ENCODE assay signal across 8 cellular contexts in genomic region chr10:84352251-84352842, GRCh38. TPM values are rescaled to one million over a fixed set of nuclear protein-coding genes. Genes with fewer than 3 reads are reported as not detected.
DNase-seq lines count a peak whose midpoint lies in the region; ATAC-seq, FAIRE-seq and TF ChIP-seq lines count a peak whose summit lies in the region.

No MANE protein-coding gene starts in this region.

- peaks cover 50% of the 10 kb centered on the region for H3K4me1 ChIP-seq in CD8-positive, alpha-beta T cell (ENCODE audit: insufficient read depth, low read length)

- POLR2A ChIA-PET in CD8-positive, alpha-beta T cell (lab: Charles Lee) = interaction anchor here (1.7 kb wide), 1 partner anchor 12 kb away, joined by 4 read pairs; no protein-coding TSS in a partner anchor

- TF ChIP-seq CTCF in CD8-positive, alpha-beta T cell (IDR thresholded peaks at IDR 0.05) = peak; percentile 69

- H3K36me3 Mint-ChIP-seq in CD8-positive, alpha-beta T cell = peaks cover 11% of the 10 kb centered on the region

- H3K9me3 Mint-ChIP-seq in CD8-positive, alpha-beta T cell = no peaks in the 10 kb centered on the region

- peak; percentile 82 for ATAC-seq in CD8-positive, alpha-beta T cell
- ATAC-seq in GM19025 (IDR thresholded peaks at IDR 0.05; ENCODE audit: low read depth, unreplicated experiment) (peak; percentile 91), HG03135 (IDR thresholded peaks at IDR 0.05; ENCODE audit: unreplicated experiment) (peak; percentile 95)

- no peak overlapping the region for H3K27ac ChIP-seq in CD8-positive, alpha-beta T cell (ENCODE audit: low read depth, low read length)

- peak; percentile 46 to 81 (median 70) for DNase-seq in CD8-positive, alpha-beta T cell
- peak; percentile 31 for DNase-seq in RCC 7860 (ENCODE audit: low spot score)
- DNase-seq in activated effector memory CD4-positive, alpha-beta T cell treated with Interleukin-2 at 50 U/mL for 16 hours = peak; percentile 44
- peak; percentile 52 for DNase-seq in glomerular visceral epithelial cell (ENCODE audit: extremely low spot score)
- peak; percentile 61 for DNase-seq in renal cortical epithelial cell (ENCODE audit: low read depth)
- DNase-seq in NCI-H526 treated with DMSO at 0.1 percent for 48 hours (lab: John Stamatoyannopoulos, UW) = no peak

- H3K4me3 ChIP-seq in CD8-positive, alpha-beta T cell (ENCODE audit: low read depth, low read length) = no peak overlapping the region

- H3K4me1 Mint-ChIP-seq in CD8-positive, alpha-beta T cell (ENCODE audit: low read depth) = peaks cover 73% of the 10 kb centered on the region

- H3K4me3 Mint-ChIP-seq in CD8-positive, alpha-beta T cell = no peak overlapping the region

- CTCF ChIA-PET in CD8-positive, alpha-beta T cell (lab: Charles Lee) = interaction anchor here (0.6 to 4.8 kb wide), 23 partner anchors 9 to 186 kb away, joined by 3 to 47 read pairs (median 5); partner anchors contain the start of gene CCSER2

- H3K27me3 Mint-ChIP-seq in CD8-positive, alpha-beta T cell (ENCODE audit: low read depth) = no peaks in the 10 kb centered on the region

- peak overlapping the region; percentile 71 for H3K27ac Mint-ChIP-seq in CD8-positive, alpha-beta T cell

- no peaks in the 10 kb centered on the region for H3K9me3 ChIP-seq in CD8-positive, alpha-beta T cell (ENCODE audit: low read length)

- no peaks in the 10 kb centered on the region for H3K36me3 ChIP-seq in CD8-positive, alpha-beta T cell (ENCODE audit: insufficient read depth, low read length)

- FAIRE-seq in RCC 7860 (lab: Jason Lieb, UNC) = no peak

- H3K27me3 ChIP-seq in CD8-positive, alpha-beta T cell (ENCODE audit: insufficient read depth, low read length) = no peaks in the 10 kb centered on the region

- intact Hi-C loops in CD8-positive, alpha-beta T cell (cut with DNase I, micrococcal nuclease) = loop anchor here (1.0 to 2.0 kb wide), 6 partner anchors 16 to 185 kb away; partner anchors contain the start of gene CCSER2 (in 1 of the 2)

RNA-seq across cellular contexts. Expression of gene CCSER2, which starts 24.0 kb away (rescaled TPM):
- 100 to 1,000 TPM; 141 to 143 TPM for total RNA-seq in CD8-positive, alpha-beta T cell
- total RNA-seq in renal cortical epithelial cell = 31.8 and 45.5 TPM in 2 replicates
